Comparison of ENCODE assay signal across 25 cellular contexts in genomic region chr3:64806668-64807067, GRCh38.
A peak's percentile ranks its signal among the peaks of the same experiment; 100 is the strongest.
DNase-seq lines count a peak whose midpoint lies in the region; ATAC-seq and FAIRE-seq lines count a peak whose summit lies in the region.
"Had no signal": no experiment of that assay in that cellular context is flagged by ENCODE, and none has a peak within 500 bp of the region (broad histone marks: within the 10 kb centered on the region; RNA-seq: fewer than 3 reads in every experiment).

No MANE protein-coding gene starts in this region.

- no peak for ATAC-seq in GM21529 (IDR thresholded peaks at IDR 0.05; ENCODE audit: unreplicated experiment)
- ATAC-seq: CD8-positive, alpha-beta T cell; K562 had no signal

- peak; percentile 24 to 55 for DNase-seq in NCI-H526 (lab: John Stamatoyannopoulos, UW)
- DNase-seq in NCI-H526 treated with DMSO at 0.1 percent for 48 hours (lab: John Stamatoyannopoulos, UW): no peak
- peak; percentile 2 for DNase-seq in glomerular visceral epithelial cell (ENCODE audit: extremely low spot score)
- DNase-seq in left kidney (ENCODE audit: low read depth, low spot score): peak; percentile 51
- DNase-seq in small intestine: peak; percentile 41
- no peak for DNase-seq in NCI-H1694 (lab: John Stamatoyannopoulos, UW)
- DNase-seq in pons (ENCODE audit: low spot score): no peak
- DNase-seq: CD8-positive, alpha-beta T cell; DMS 273 treated with DMSO at 0.1 percent for 48 hours; DND-41; Kasumi-1; NCI-H1092 treated with DMSO at 0.1 percent for 48 hours; NCI-H1436; NCI-H187 treated with DMSO at 0.1 percent for 48 hours; NCI-H2107; NCI-H524; Right ventricle myocardium superior; RPMI8226 had no signal

- no peak for FAIRE-seq in small intestine (lab: Jason Lieb, UNC)
- FAIRE-seq: H54, K562 had no signal

- no peak overlapping the region for H3K27ac ChIP-seq in small intestine (ENCODE audit: low read depth in 1 of 2, low read length in 1 of 2)
- H3K27ac ChIP-seq: 22Rv1, C4-2B, SJSA1 had no signal

- 27 to 57% (median 34%) methylated on average over 4 of the region's 4 CpGs for WGBS in small intestine, 3 donors

- no peaks in the 10 kb centered on the region for H3K36me3 ChIP-seq in small intestine (ENCODE audit: control insufficient read depth in 2 of 2, insufficient read depth in 2 of 2, low read length in 2 of 2)
- H3K36me3 ChIP-seq: SJSA1 had no signal

- no peaks in the 10 kb centered on the region for H3K9me3 ChIP-seq in small intestine (ENCODE audit: control insufficient read depth, low read depth)
- H3K9me3 ChIP-seq: Caco-2, SJSA1 had no signal

- H3K4me3 ChIP-seq in small intestine (ENCODE audit: low read depth in 1 of 2, low read length in 2 of 2): no peak overlapping the region
- H3K4me3 ChIP-seq: K562, SJSA1 had no signal

- H3K4me1 ChIP-seq in small intestine (ENCODE audit: control insufficient read depth in 2 of 2, insufficient read depth in 1 of 2, low read depth in 1 of 2, low read length in 1 of 2): peaks cover 0 to 11% of the 10 kb centered on the region in 2 donors

- H3K27me3 ChIP-seq in small intestine (ENCODE audit: control insufficient read depth in 2 of 2, insufficient read depth in 2 of 2, low read length in 2 of 2): no peaks in the 10 kb centered on the region
- H3K27me3 ChIP-seq: SJSA1 had no signal

Comparison
In these comparisons a context has a peak if more than half of its experiments do, and no peak if none do; other contexts are left out.
1. DNase-seq: peak in NCI-H526 (2 of 2), glomerular visceral epithelial cell (single experiment), left kidney (single experiment) and small intestine (single experiment); none in NCI-H526 treated with DMSO at 0.1 percent for 48 hours (single experiment), NCI-H1694 (single experiment) and pons (single experiment).